22 cellular contexts compared by ENCODE assay signal in genomic region chr10:58516118-58516517, GRCh38. TPM values are rescaled to one million over a fixed set of nuclear protein-coding genes. Genes with fewer than 3 reads are reported as not detected.
A peak's percentile ranks its signal among the peaks of the same experiment; 100 is the strongest.
DNase-seq lines count a peak whose midpoint lies in the region; ATAC-seq, FAIRE-seq and TF ChIP-seq lines count a peak whose summit lies in the region.
"Had no signal": no experiment of that assay in that cellular context is flagged by ENCODE, and none has a peak within 500 bp of the region (broad histone marks: within the 10 kb centered on the region; RNA-seq: fewer than 3 reads in every experiment).

No MANE protein-coding gene starts in this region.

- CTCF ChIA-PET in A549 (lab: Yijun Ruan, JAX) = interaction anchor here (4.4 kb wide), 1 partner anchor 101 kb away, joined by 25 read pairs; no protein-coding TSS in a partner anchor

- no peaks in the 10 kb centered on the region for H3K27me3 ChIP-seq in esophagus muscularis mucosa
- H3K27me3 ChIP-seq: Peyer's patch had no signal

- peak; percentile 82 to 92; a peak in 4 of 5 replicates for TF ChIP-seq EP300 in A549 (IDR thresholded peaks at IDR 0.05)
- TF ChIP-seq EP300 in esophagus muscularis mucosa (IDR thresholded peaks at IDR 0.05) = no peak

- peak overlapping the region; percentile 84 to 91; a peak in 5 of 6 replicates for H3K27ac ChIP-seq in A549
- peak overlapping the region; percentile 55 for H3K27ac ChIP-seq in epithelial cell of prostate
- no peak overlapping the region for H3K27ac ChIP-seq in esophagus muscularis mucosa (replicated peaks in 1 of 4)
- H3K27ac ChIP-seq: C4-2B, neural progenitor cell, Peyer's patch, spleen had no signal

- TF ChIP-seq POLR2A in A549 (IDR thresholded peaks at IDR 0.05; ENCODE audit: low read length) (no peak), esophagus muscularis mucosa (IDR thresholded peaks at IDR 0.05; ENCODE audit: low read depth) (no peak)

- FAIRE-seq in A549 (lab: Jason Lieb, UNC) = peak; percentile 93
- FAIRE-seq: bronchial epithelial cell, frontal cortex, G401.6 had no signal

- H3K4me3 ChIP-seq in A549 = peak overlapping the region; percentile 69
- H3K4me3 ChIP-seq in esophagus muscularis mucosa = no peak overlapping the region
- H3K4me3 ChIP-seq: neural progenitor cell, Peyer's patch had no signal

- TF ChIP-seq RAD21 in A549 (conservative IDR thresholded peaks at IDR 0.05 in 1 of 2, IDR thresholded peaks at IDR 0.05 in 1 of 2) = peak in 1 of 2 experiments; percentile 52

- WGBS in A549 (ENCODE audit: missing lambda C conversion rate) = 0% methylated on average over 1 of the region's 1 CpG
- 91% methylated on average over 1 of the region's 1 CpG for WGBS in esophagus muscularis mucosa

- peaks cover 5% of the 10 kb centered on the region for H3K9me3 ChIP-seq in A549
- H3K9me3 ChIP-seq in esophagus muscularis mucosa = no peaks in the 10 kb centered on the region
- H3K9me3 ChIP-seq: Peyer's patch, spleen had no signal

- intact Hi-C loops in esophagus muscularis mucosa (cut with DNase I) = loop anchor here (10.0 kb wide), 2 partner anchors 81 to 259 kb away; no protein-coding TSS in a partner anchor

- no peak for TF ChIP-seq CTCF in A549 (IDR thresholded peaks at IDR 0.05)
- no peak for TF ChIP-seq CTCF in esophagus muscularis mucosa (IDR thresholded peaks at IDR 0.05)

- POLR2A ChIA-PET in A549 (lab: Yijun Ruan, JAX) = interaction anchor here (3.9 kb wide), 1 partner anchor 123 kb away, joined by 34 read pairs; no protein-coding TSS in a partner anchor

- H3K4me2 ChIP-seq in A549 = peak overlapping the region; percentile 85
- H3K4me2 ChIP-seq: neural progenitor cell had no signal

- peak in 1 of 2 experiments; percentile 79 for DNase-seq in A549 (ENCODE audit: low read depth in 1 of 2, low spot score in 1 of 2)
- peak; percentile 15 for DNase-seq in HT-29 (ENCODE audit: low spot score)
- no peak for DNase-seq in epithelial cell of prostate (ENCODE audit: low read depth, low spot score)
- DNase-seq in left kidney (ENCODE audit: low read depth, low spot score) = peak; percentile 24
- no peak for DNase-seq in stimulated activated CD4-positive, alpha-beta T cell treated with anti-CD3 and anti-CD28 coated beads, Interleukin-1b, Interleukin-23, amount 100 ng/mL, for 48 hours
- DNase-seq in esophagus muscularis mucosa (ENCODE audit: extremely low spot score) = no peak
- DNase-seq in globus pallidus (ENCODE audit: low spot score) = no peak
- DNase-seq: activated CD4-positive, alpha-beta T cell treated with anti-CD3 and anti-CD28 coated beads for 48 hours; activated effector memory CD4-positive, alpha-beta T cell treated with anti-CD3 and anti-CD28 coated beads, Interleukin-2, amount 50 U/mL, for 16 hours; activated naive CD8-positive, alpha-beta T cell treated with anti-CD3 and anti-CD28 coated beads, Interleukin-2, amount 50 U/mL, for 24 hours; NCI-H2081; NCI-H446 treated with DMSO at 0.1 percent for 48 hours; NK-92 treated with Interleukin-12 subunit alpha and Interleukin-12 subunit beta, amount 100 ng/mL, for 24 hours; Peyer's patch; spleen had no signal

- no peaks in the 10 kb centered on the region for H3K36me3 ChIP-seq in esophagus muscularis mucosa
- H3K36me3 ChIP-seq: neural progenitor cell, Peyer's patch, spleen had no signal

- ATAC-seq in A549 (no peak), GM18909 (IDR thresholded peaks at IDR 0.05; ENCODE audit: poor library complexity, unreplicated experiment) (no peak)
- ATAC-seq: activated naive CD8-positive, alpha-beta T cell treated with anti-CD3 and anti-CD28 coated beads, Interleukin-2, amount 50 U/mL, for 24 hours; left lobe of liver had no signal

- H3K4me1 ChIP-seq in A549 = peaks cover 41% of the 10 kb centered on the region
- H3K4me1 ChIP-seq in esophagus muscularis mucosa = peaks cover 0 to 67% (median 53%) of the 10 kb centered on the region in 4 donors
- H3K4me1 ChIP-seq: neural progenitor cell had no signal

TF ChIP-seq in A549, 52 proteins besides CTCF, POLR2A, EP300 and RAD21 (continues in another document):
- TF ChIP-seq PBX3 (IDR thresholded peaks at IDR 0.05) = no peak
- no peak for TF ChIP-seq NR3C1 (IDR thresholded peaks at IDR 0.05)
- TF ChIP-seq NFE2L2 (conservative IDR thresholded peaks at IDR 0.05; ENCODE audit: low read length) = no peak
- TF ChIP-seq SMC3 (IDR thresholded peaks at IDR 0.05) = 0 out of 3 replicates have a peak, but pooled peaks have one; percentile 33
- no peak for TF ChIP-seq ZSCAN20 (CRISPR knock-in tag; IDR thresholded peaks at IDR 0.05)
- TF ChIP-seq CEBPB (IDR thresholded peaks at IDR 0.05) = peak; percentile 60 to 80; a peak in 2 of 4 replicates
- TF ChIP-seq CBX8 (IDR thresholded peaks at IDR 0.05) = no peak
- no peak for TF ChIP-seq RCOR1 (IDR thresholded peaks at IDR 0.05; ENCODE audit: low read depth, low read length)
- TF ChIP-seq TFCP2L1 (CRISPR knock-in tag; IDR thresholded peaks at IDR 0.05) = no peak
- no peak for TF ChIP-seq USF2 (IDR thresholded peaks at IDR 0.05)
- peak; percentile 51; the same call in 1 of the 2 replicates for TF ChIP-seq MAX (IDR thresholded peaks at IDR 0.05)
- TF ChIP-seq E2F6 (IDR thresholded peaks at IDR 0.05; ENCODE audit: borderline replicate concordance, low read depth) = no peak
- TF ChIP-seq FOSL2 (IDR thresholded peaks at IDR 0.05) = peak; percentile 55
- TF ChIP-seq FOSL2 (CRISPR knock-in tag; IDR thresholded peaks at IDR 0.05) = peak; percentile 90
- no peak for TF ChIP-seq CHD4 (IDR thresholded peaks at IDR 0.05; ENCODE audit: borderline replicate concordance)
- no peak for TF ChIP-seq NPAS2 (CRISPR knock-in tag; IDR thresholded peaks at IDR 0.05; ENCODE audit: borderline replicate concordance)
- no peak for TF ChIP-seq HOXB13 (CRISPR knock-in tag; IDR thresholded peaks at IDR 0.05; ENCODE audit: low read depth)
- no peak for TF ChIP-seq ZFP36 (IDR thresholded peaks at IDR 0.05; ENCODE audit: borderline replicate concordance, partially characterized antibody)
- TF ChIP-seq HMGXB4 (CRISPR knock-in tag; IDR thresholded peaks at IDR 0.05; ENCODE audit: borderline replicate concordance) = no peak
- TF ChIP-seq BHLHE40 (IDR thresholded peaks at IDR 0.05; ENCODE audit: low read depth, low read length) = no peak
- TF ChIP-seq FOSB (CRISPR knock-in tag; IDR thresholded peaks at IDR 0.05) = no peak
- TF ChIP-seq GATA3 (IDR thresholded peaks at IDR 0.05; ENCODE audit: borderline replicate concordance) = peak; percentile 93

RNA-seq across cellular contexts. Expression of gene BICC1, which starts 3.4 kb away (rescaled TPM):
- polyA plus RNA-seq in A549 (2011; rRNA removed) = 36.9 and 50.7 TPM in 2 replicates
- 7.3 and 9.6 TPM in 2 replicates for polyA plus RNA-seq in A549 (2012; cell fraction: cytosol; rRNA removed)
- 6.3 and 10.1 TPM in 2 replicates for polyA plus RNA-seq in A549 (2012; cell fraction: nucleus; rRNA removed)
- polyA plus RNA-seq in A549 (2017; fragmentation: RNase III; extraction: RNeasy Plus Mini Kit Qiagen cat#74134 plus additional on column Dnase treatment) = 52.4 to 57.7 TPM (median 56.8 TPM) in 3 replicates
- polyA minus RNA-seq in A549 (2011; rRNA and poly(A)+ RNA removed) = 155 and 169 TPM in 2 replicates
- not detected in 2 replicates for total RNA-seq in HT-29 (2014; rRNA removed; shearing (Covaris generic))
- total RNA-seq in esophagus muscularis mucosa = 10 to 100 TPM; 19.1 to 24.9 (median 20.5) TPM

Comparison
In these comparisons a context has a peak if more than half of its experiments do, and no peak if none do; other contexts are left out.
1. DNase-seq: peak in HT-29 (single experiment) and left kidney (single experiment); none in epithelial cell of prostate (single experiment), stimulated activated CD4-positive, alpha-beta T cell treated with anti-CD3 and anti-CD28 coated beads, Interleukin-1b, Interleukin-23, amount 100 ng/mL, for 48 hours (single experiment), esophagus muscularis mucosa (single experiment) and globus pallidus (single experiment).
2. H3K27ac ChIP-seq: peak in A549 (2 of 2) and epithelial cell of prostate (single experiment); none in esophagus muscularis mucosa (0 of 4).
3. RNA of gene BICC1, which starts 3.4 kb away (total RNA-seq): 19.1 to 24.9 TPM in esophagus muscularis mucosa; not detected in HT-29; every median in the first group is over 10 times any median in the second.